Comparison of ENCODE assay signal across 8 cellular contexts in the genomic region with DNA sequence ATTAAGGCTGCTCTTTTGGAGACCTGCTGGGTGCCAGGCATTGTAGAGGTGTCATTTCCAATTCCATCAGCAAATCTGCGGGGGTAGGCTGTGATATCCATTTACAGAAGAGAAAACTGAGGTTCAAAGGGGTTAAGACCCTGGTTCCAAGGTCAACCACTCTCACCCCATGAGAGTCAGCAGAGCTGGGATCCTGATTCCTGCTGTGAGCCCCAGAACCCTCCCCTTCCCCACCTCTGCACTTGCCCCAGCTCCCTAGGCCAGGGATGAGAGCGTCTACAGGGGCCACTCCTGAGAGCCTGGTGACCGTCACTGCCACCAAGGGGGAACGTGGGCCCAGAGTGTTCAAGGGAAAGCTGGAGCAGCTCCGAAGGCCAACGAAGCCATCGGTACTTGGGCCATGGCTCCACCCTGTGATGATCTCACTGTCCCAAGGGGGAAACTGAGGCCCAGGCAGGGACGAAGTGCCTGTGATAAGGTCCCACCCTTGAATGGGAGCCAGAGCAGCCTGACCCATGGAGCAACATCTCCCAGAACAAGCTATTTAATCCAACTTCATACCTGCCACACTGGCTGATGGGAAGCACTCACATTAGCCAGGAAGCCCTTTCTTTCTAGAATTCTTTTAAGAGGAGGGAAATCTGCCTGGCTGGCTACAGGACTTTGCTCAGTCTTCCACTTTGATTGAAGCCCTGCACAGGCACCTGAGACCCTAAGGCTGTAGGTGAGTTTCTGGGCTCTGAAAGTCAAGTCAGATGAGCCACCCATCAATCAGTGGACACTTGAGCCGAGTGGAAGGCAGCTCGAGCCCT. TPM values are rescaled to one million over a fixed set of nuclear protein-coding genes. Genes with fewer than 3 reads are reported as not detected.
DNase-seq lines count a peak whose midpoint lies in the region; ATAC-seq and TF ChIP-seq lines count a peak whose summit lies in the region.

No MANE protein-coding gene starts in this region.

- no peak for ATAC-seq in activated CD4-positive, alpha-beta T cell treated with anti-CD3 and anti-CD28 coated beads for 36 hours
- ATAC-seq in psoas muscle (no peak), HG02885 (IDR thresholded peaks at IDR 0.05; ENCODE audit: poor library complexity, unreplicated experiment) (no peak), GM18505 (IDR thresholded peaks at IDR 0.05; ENCODE audit: unreplicated experiment) (no peak)

- no peaks in the 10 kb centered on the region for H3K9me3 ChIP-seq in NT2/D1 (ENCODE audit: insufficient read depth, low read length)
- no peaks in the 10 kb centered on the region for H3K9me3 ChIP-seq in esophagus muscularis mucosa
- no peaks in the 10 kb centered on the region for H3K9me3 ChIP-seq in psoas muscle

- DNase-seq in activated CD4-positive, alpha-beta T cell treated with anti-CD3 and anti-CD28 coated beads for 36 hours = peak; percentile 5
- no peak for DNase-seq in activated CD4-positive, alpha-beta T cell treated with anti-CD3 and anti-CD28 coated beads for 48 hours
- no peak for DNase-seq in NT2/D1 (ENCODE audit: low read depth, low spot score)
- peak; percentile 82 for DNase-seq in esophagus muscularis mucosa (ENCODE audit: extremely low spot score)
- peak in 1 of 2 donors; percentile 27 for DNase-seq in psoas muscle
- DNase-seq in NCI-H187 treated with DMSO at 0.1 percent for 48 hours (lab: John Stamatoyannopoulos, UW) = no peak

- WGBS in esophagus muscularis mucosa = 78% methylated on average over 7 of the region's 10 CpGs
- WGBS in psoas muscle, 3 donors = 76 to 85% (median 78%) methylated on average over 10 of the region's 10 CpGs

- no peak for TF ChIP-seq POLR2A in esophagus muscularis mucosa (IDR thresholded peaks at IDR 0.05; ENCODE audit: low read depth)
- no peak for TF ChIP-seq POLR2A in GM18505 (IDR thresholded peaks at IDR 0.05; ENCODE audit: borderline replicate concordance, extremely low read depth, insufficient read depth, insufficient read length)

- no peaks in the 10 kb centered on the region for H3K27me3 Mint-ChIP-seq in activated CD4-positive, alpha-beta T cell treated with anti-CD3 and anti-CD28 coated beads for 36 hours

- TF ChIP-seq EP300 in esophagus muscularis mucosa (IDR thresholded peaks at IDR 0.05) = no peak

- CTCF ChIA-PET in activated CD4-positive, alpha-beta T cell treated with anti-CD3 and anti-CD28 coated beads for 36 hours (lab: Charles Lee) = interaction anchor here (0.5 to 1.1 kb wide), 6 partner anchors 9 to 527 kb away, joined by 3 to 4 read pairs (median 4); a partner anchor contains a TSS

- H3K4me3 Mint-ChIP-seq in activated CD4-positive, alpha-beta T cell treated with anti-CD3 and anti-CD28 coated beads for 36 hours = no peak overlapping the region

- no peak overlapping the region for H3K4me3 ChIP-seq in NT2/D1 (ENCODE audit: insufficient read length, low read depth)
- peak overlapping the region in 1 of 4 donors; percentile 67 for H3K4me3 ChIP-seq in esophagus muscularis mucosa
- H3K4me3 ChIP-seq in psoas muscle = no peak overlapping the region

- TF ChIP-seq CTCF in esophagus muscularis mucosa (IDR thresholded peaks at IDR 0.05) (no peak), psoas muscle (IDR thresholded peaks at IDR 0.05) (no peak)

- H3K36me3 ChIP-seq in NT2/D1 (ENCODE audit: insufficient read depth, insufficient read length, low read length) (peaks cover 18% of the 10 kb centered on the region), esophagus muscularis mucosa (peaks cover 0 to 4% (median 2%) of the 10 kb centered on the region in 4 donors), psoas muscle (ENCODE audit: insufficient read depth in 1 of 2, low read depth in 1 of 2) (no peaks in the 10 kb centered on the region)

- peak overlapping the region; percentile 6 for H3K9ac ChIP-seq in NT2/D1 (ENCODE audit: insufficient read length, low read depth)

- H3K36me3 Mint-ChIP-seq in activated CD4-positive, alpha-beta T cell treated with anti-CD3 and anti-CD28 coated beads for 36 hours (ENCODE audit: low read depth) = no peaks in the 10 kb centered on the region

- H3K4me1 Mint-ChIP-seq in activated CD4-positive, alpha-beta T cell treated with anti-CD3 and anti-CD28 coated beads for 36 hours = peaks cover 16% of the 10 kb centered on the region

- POLR2A ChIA-PET in activated CD4-positive, alpha-beta T cell treated with anti-CD3 and anti-CD28 coated beads for 36 hours (lab: Charles Lee) = no interaction called here

- H3K27me3 ChIP-seq in NT2/D1 (ENCODE audit: insufficient read depth, insufficient read length) (peaks cover 15% of the 10 kb centered on the region), esophagus muscularis mucosa (no peaks in the 10 kb centered on the region), psoas muscle (ENCODE audit: insufficient read depth in 3 of 3, low read length in 2 of 3) (no peaks in the 10 kb centered on the region)

- H3K4me1 ChIP-seq in NT2/D1 (ENCODE audit: insufficient read depth, insufficient read length) = peaks cover 42% of the 10 kb centered on the region
- peaks cover 47 to 89% (median 61%) of the 10 kb centered on the region in 4 donors for H3K4me1 ChIP-seq in esophagus muscularis mucosa
- H3K4me1 ChIP-seq in psoas muscle = peaks cover 23% of the 10 kb centered on the region

- peak overlapping the region; percentile 60 for H3K27ac Mint-ChIP-seq in activated CD4-positive, alpha-beta T cell treated with anti-CD3 and anti-CD28 coated beads for 36 hours

- H3K27ac ChIP-seq in esophagus muscularis mucosa (replicated peaks in 1 of 4) = peak overlapping the region in 3 of 4 donors; percentile 2 to 81 (median 54)
- H3K27ac ChIP-seq in psoas muscle = peak overlapping the region; percentile 93

- intact Hi-C loops in activated CD4-positive, alpha-beta T cell treated with anti-CD3 and anti-CD28 coated beads for 36 hours (cut with DNase I, micrococcal nuclease) = loop anchor here (2.0 to 10.0 kb wide), 9 partner anchors 88 to 1556 kb away; a partner anchor contains a TSS
- intact Hi-C loops in esophagus muscularis mucosa (cut with DNase I) (loop anchor here (2.0 to 10.0 kb wide), 4 partner anchors 142 to 416 kb away; no protein-coding TSS in a partner anchor), psoas muscle (cut with DNase I) (no loop called here)

- no peaks in the 10 kb centered on the region for H3K9me3 Mint-ChIP-seq in activated CD4-positive, alpha-beta T cell treated with anti-CD3 and anti-CD28 coated beads for 36 hours (ENCODE audit: low read depth)

RNA-seq across cellular contexts. Expression of a gene that starts 2.1 kb away (rescaled TPM):
- total RNA-seq in activated CD4-positive, alpha-beta T cell treated with anti-CD3 and anti-CD28 coated beads for 36 hours = 10 to 100 TPM; 12.8 to 13.8 TPM
- 10 to 100 TPM; 17.4 to 62.2 (median 38.5) TPM for total RNA-seq in esophagus muscularis mucosa
- total RNA-seq in psoas muscle = 10 to 100 TPM; 29.3 to 68.7 (median 44.6) TPM
- polyA plus RNA-seq in psoas muscle = 10 to 100 TPM; 13.6 to 90.9 (median 20.0) TPM

Comparison
In these comparisons a context has a peak if more than half of its experiments do, and no peak if none do; other contexts are left out.
1. DNase-seq: peak in activated CD4-positive, alpha-beta T cell treated with anti-CD3 and anti-CD28 coated beads for 36 hours (single experiment) and esophagus muscularis mucosa (single experiment); none in activated CD4-positive, alpha-beta T cell treated with anti-CD3 and anti-CD28 coated beads for 48 hours (single experiment), NT2/D1 (single experiment) and NCI-H187 treated with DMSO at 0.1 percent for 48 hours (single experiment).
2. intact Hi-C loops: an anchor here in activated CD4-positive, alpha-beta T cell treated with anti-CD3 and anti-CD28 coated beads for 36 hours (2.0 to 10.0 kb wide) and esophagus muscularis mucosa (2.0 to 10.0 kb wide); none called in psoas muscle.